10 cellular contexts compared by ENCODE assay signal in the genomic region with DNA sequence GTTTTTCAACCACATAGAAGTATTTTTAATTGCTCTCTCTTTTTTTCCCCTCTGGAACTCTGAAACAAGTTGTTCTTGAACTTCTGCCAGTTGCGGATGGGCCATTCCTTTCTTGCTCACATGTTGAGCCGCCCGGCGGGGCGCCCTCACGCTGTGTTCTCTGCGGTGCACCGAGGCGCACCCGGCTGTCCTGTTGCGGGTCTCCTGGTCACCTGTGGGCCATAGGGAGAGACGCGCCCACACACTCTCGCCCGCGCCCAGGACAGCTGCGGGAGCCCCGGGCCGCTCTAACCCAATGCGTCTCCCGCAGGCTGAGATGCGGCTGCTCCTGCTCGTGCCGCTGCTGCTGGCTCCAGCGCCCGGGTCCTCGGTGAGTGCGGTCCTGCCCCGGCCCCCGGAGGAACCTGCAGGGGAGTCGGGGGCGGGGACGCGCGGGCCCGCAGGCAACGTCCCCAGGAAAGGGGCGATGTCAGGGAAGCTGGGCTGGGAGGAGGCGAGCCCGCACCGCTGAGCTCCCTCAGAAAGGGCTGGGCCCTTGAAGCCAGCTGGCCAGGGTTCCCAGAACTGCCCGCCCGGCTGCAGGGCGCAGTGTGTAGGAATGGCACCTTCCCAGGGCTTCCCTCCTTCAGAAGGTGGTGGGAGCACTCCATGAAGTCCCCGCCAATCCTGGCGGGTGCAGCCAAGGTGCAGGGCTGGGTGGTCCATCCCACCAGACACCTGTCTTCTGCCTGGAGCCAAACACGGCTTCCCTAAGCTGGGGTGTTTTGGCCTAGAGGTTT. TPM values are rescaled to one million over a fixed set of nuclear protein-coding genes. Genes with fewer than 3 reads are reported as not detected.
DNase-seq lines count a peak whose midpoint lies in the region; ATAC-seq and TF ChIP-seq lines count a peak whose summit lies in the region.
"Had no signal": no experiment of that assay in that cellular context is flagged by ENCODE, and none has a peak within 500 bp of the region (broad histone marks: within the 10 kb centered on the region; RNA-seq: fewer than 3 reads in every experiment).

No MANE protein-coding gene starts in this region.

- DNase-seq in DMS 273 (lab: John Stamatoyannopoulos, UW; ENCODE audit: unreplicated experiment) = peak; percentile 71
- DNase-seq in DMS 273 treated with DMSO at 0.1 percent for 48 hours (lab: John Stamatoyannopoulos, UW) = no peak
- DNase-seq in dermis blood vessel endothelial cell = peak; percentile 65
- no peak for DNase-seq in left lobe of liver (ENCODE audit: low spot score)
- DNase-seq in tibial nerve (ENCODE audit: low spot score in 2 of 2) = peak; percentile 51 to 72
- no peak for DNase-seq in activated effector memory CD4-positive, alpha-beta T cell treated with Interleukin-2 at 50 U/mL for 16 hours
- DNase-seq in KG1 (lab: John Stamatoyannopoulos, UW) = no peak
- DNase-seq: activated CD4-positive, alpha-beta T cell treated with anti-CD3 and anti-CD28 coated beads for 36 hours had no signal

- H3K4me1 ChIP-seq in tibial nerve = peaks cover 0 to 89% (median 64%) of the 10 kb centered on the region in 4 donors

- TF ChIP-seq CTCF in tibial nerve (IDR thresholded peaks at IDR 0.05) = no peak

- H3K27me3 ChIP-seq in tibial nerve = peaks cover 0 to 13% of the 10 kb centered on the region in 2 donors

- no peaks in the 10 kb centered on the region for H3K9me3 ChIP-seq in tibial nerve

- peak; percentile 62 for ATAC-seq in left lobe of liver
- no peak for ATAC-seq in GM18502 (IDR thresholded peaks at IDR 0.05; ENCODE audit: poor library complexity, unreplicated experiment)
- ATAC-seq: activated CD4-positive, alpha-beta T cell treated with anti-CD3 and anti-CD28 coated beads for 36 hours had no signal

- TF ChIP-seq EP300 in tibial nerve (IDR thresholded peaks at IDR 0.05) = peak in 1 of 2 donors; percentile 11

- H3K4me3 ChIP-seq in tibial nerve = peak overlapping the region; percentile 36 to 73 (median 55)

- H3K27ac ChIP-seq in tibial nerve = peak overlapping the region; percentile 23 to 79 (median 55)
- H3K27ac ChIP-seq: 22Rv1 had no signal

- 11 to 21% methylated on average over 14 to 33 of the region's 47 CpGs for WGBS in tibial nerve, 2 donors

- no peaks in the 10 kb centered on the region for H3K36me3 ChIP-seq in tibial nerve

- TF ChIP-seq POLR2A in tibial nerve (IDR thresholded peaks at IDR 0.05) = no peak

RNA-seq across cellular contexts. Expression of a gene that starts 2.3 kb away (rescaled TPM):
- total RNA-seq in dermis blood vessel endothelial cell (30.6 and 60.1 TPM in 2 replicates), left lobe of liver (1.9 TPM), tibial nerve (100 to 1,000 TPM in 3 of 4 donors, 10 to 100 TPM in 1; 96.6 to 314 (median 206) TPM)

Comparison
In these comparisons a context has a peak if more than half of its experiments do, and no peak if none do; other contexts are left out.
1. DNase-seq: peak in DMS 273 (single experiment), dermis blood vessel endothelial cell (single experiment) and tibial nerve (2 of 2); none in DMS 273 treated with DMSO at 0.1 percent for 48 hours (single experiment), left lobe of liver (single experiment), activated effector memory CD4-positive, alpha-beta T cell treated with Interleukin-2 at 50 U/mL for 16 hours (single experiment) and KG1 (single experiment).
2. RNA of a gene that starts 2.3 kb away (total RNA-seq): 96.6 to 314 TPM in tibial nerve and 30.6 to 60.1 TPM in dermis blood vessel endothelial cell; 1.9 TPM in left lobe of liver (single experiment); every median in the first group is over 10 times any median in the second.